31 cellular contexts compared by ENCODE assay signal in the genomic region with DNA sequence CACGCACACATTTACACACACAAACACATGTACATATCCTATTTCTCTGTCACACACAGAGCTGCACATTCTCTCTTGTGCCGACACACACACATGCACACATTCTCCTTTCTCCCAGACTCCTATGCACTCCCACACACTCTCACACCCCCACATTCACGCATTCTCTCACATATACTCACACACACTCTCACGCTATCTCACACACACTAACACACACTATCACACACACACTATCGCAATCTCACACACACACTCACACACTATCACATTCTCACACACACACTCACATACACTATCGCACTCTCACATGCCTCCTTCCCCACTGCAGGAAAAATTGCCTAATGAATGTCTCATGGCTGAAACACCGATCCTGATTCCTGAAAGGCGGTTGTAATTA.
"Had no signal": no experiment of that assay in that cellular context is flagged by ENCODE, and none has a peak within 500 bp of the region (broad histone marks: within the 10 kb centered on the region; RNA-seq: fewer than 3 reads in every experiment).

No MANE protein-coding gene starts in this region.

- DNase-seq: naive B cell; naive thymus-derived CD8-positive, alpha-beta T cell; nephron progenitor cell; occipital lobe; ovary; right cardiac atrium; spleen; stimulated activated CD4-positive, alpha-beta T cell treated with anti-CD3 and anti-CD28 coated beads, Interleukin-12 subunit alpha, Interleukin-12 subunit beta, amount 100 ng/mL, for 4 hours; stimulated activated CD4-positive, alpha-beta T cell treated with anti-CD3 and anti-CD28 coated beads, Interleukin-1b, Interleukin-23, amount 100 ng/mL, for 48 hours; stimulated activated CD4-positive, alpha-beta T cell treated with anti-CD3 and anti-CD28 coated beads, Interleukin-4, amount 100 ng/mL, for 1 hour; stimulated activated CD4-positive, alpha-beta T cell treated with anti-CD3 and anti-CD28 coated beads, Interleukin-4, amount 100 ng/mL, for 4 hours; stimulated activated CD8-positive, alpha-beta memory T cell treated with anti-CD3 and anti-CD28 coated beads, Interleukin-4, amount 100 ng/mL, for 48 hours; stimulated activated naive CD4-positive, alpha-beta T cell; stimulated activated naive CD8-positive, alpha-beta T cell treated with anti-CD3 and anti-CD28 coated beads, Interleukin-15, amount 100 ng/mL, for 72 hours; stimulated activated naive CD8-positive, alpha-beta T cell treated with anti-CD3 and anti-CD28 coated beads, Interleukin-15, Interleukin-2, amounts not matched to agents 100 U/mL and 50 U/mL, for 24 hours; substantia nigra; testis; tibial artery; transverse colon; upper lobe of right lung had no signal

- ATAC-seq: naive thymus-derived CD8-positive, alpha-beta T cell; right cardiac atrium; sciatic nerve; stimulated activated memory B cell treated with anti-CD40 and anti-IgM and Interleukin-4, amounts not matched to agents 10 μg/mL and 1 μg/mL and 100 μg/mL, for 72 hours; stimulated activated naive CD8-positive, alpha-beta T cell treated with anti-CD3 and anti-CD28 coated beads, Interleukin-15, amount 100 ng/mL, for 72 hours; stimulated activated naive CD8-positive, alpha-beta T cell treated with anti-CD3 and anti-CD28 coated beads, Interleukin-15, Interleukin-2, amounts not matched to agents 100 U/mL and 50 U/mL, for 24 hours; upper lobe of right lung had no signal

- H3K4me1 ChIP-seq: parathyroid adenoma, prostate gland, spleen, suprapubic skin, testis, tibial artery, upper lobe of right lung, vagina had no signal

- H3K4me3 Mint-ChIP-seq: naive B cell; naive thymus-derived CD8-positive, alpha-beta T cell; natural killer cell treated with Interleukin-12 subunit alpha and Interleukin-12 subunit beta and Interleukin-15 and Interleukin-18, amount 100 ng/mL, for 72 hours; nephron progenitor cell; neural crest cell; stimulated activated memory B cell treated with anti-CD40 and anti-IgM and Interleukin-4, amounts not matched to agents 10 μg/mL and 1 μg/mL and 100 μg/mL, for 72 hours; stimulated activated naive CD8-positive, alpha-beta T cell treated with anti-CD3 and anti-CD28 coated beads, Interleukin-15, amount 100 ng/mL, for 72 hours; type B pancreatic cell had no signal

- H3K27me3 ChIP-seq: ovary, spleen, suprapubic skin, testis, tibial artery, transverse colon, upper lobe of right lung, vagina had no signal

- H3K27ac ChIP-seq: ovary, parathyroid adenoma, prostate gland, skin epidermis, spleen, suprapubic skin, testis, tibial artery, transverse colon, upper lobe of right lung, vagina had no signal

- H3K36me3 ChIP-seq: ovary, prostate gland, spleen, suprapubic skin, tibial artery, transverse colon, upper lobe of right lung, vagina had no signal

- H3K9me3 ChIP-seq: ovary, prostate gland, testis, tibial artery, transverse colon, upper lobe of right lung, vagina had no signal

- H3K27me3 Mint-ChIP-seq: naive B cell; natural killer cell treated with Interleukin-12 subunit alpha and Interleukin-12 subunit beta and Interleukin-15 and Interleukin-18, amount 100 ng/mL, for 72 hours; stimulated activated memory B cell treated with anti-CD40 and anti-IgM and Interleukin-4, amounts not matched to agents 10 μg/mL and 1 μg/mL and 100 μg/mL, for 72 hours; stimulated activated naive CD8-positive, alpha-beta T cell treated with anti-CD3 and anti-CD28 coated beads, Interleukin-15, amount 100 ng/mL, for 72 hours had no signal

- H2AFZ ChIP-seq: parathyroid adenoma had no signal

- H3K4me2 ChIP-seq: smooth muscle cell had no signal

- H3K27ac Mint-ChIP-seq: naive B cell; naive thymus-derived CD8-positive, alpha-beta T cell; natural killer cell treated with Interleukin-12 subunit alpha and Interleukin-12 subunit beta and Interleukin-15 and Interleukin-18, amount 100 ng/mL, for 72 hours; nephron progenitor cell; stimulated activated memory B cell treated with anti-CD40 and anti-IgM and Interleukin-4, amounts not matched to agents 10 μg/mL and 1 μg/mL and 100 μg/mL, for 72 hours; stimulated activated naive CD8-positive, alpha-beta T cell treated with anti-CD3 and anti-CD28 coated beads, Interleukin-15, amount 100 ng/mL, for 72 hours; type B pancreatic cell had no signal

- H3K79me2 ChIP-seq: parathyroid adenoma had no signal

- H3K4me1 Mint-ChIP-seq: naive B cell; naive thymus-derived CD8-positive, alpha-beta T cell; nephron progenitor cell; neural crest cell; stimulated activated memory B cell treated with anti-CD40 and anti-IgM and Interleukin-4, amounts not matched to agents 10 μg/mL and 1 μg/mL and 100 μg/mL, for 72 hours; stimulated activated naive CD8-positive, alpha-beta T cell treated with anti-CD3 and anti-CD28 coated beads, Interleukin-15, amount 100 ng/mL, for 72 hours had no signal

- H3K9ac ChIP-seq: parathyroid adenoma had no signal

- H3K9me3 Mint-ChIP-seq: natural killer cell treated with Interleukin-12 subunit alpha and Interleukin-12 subunit beta and Interleukin-15 and Interleukin-18, amount 100 ng/mL, for 72 hours; nephron progenitor cell; neural crest cell; type B pancreatic cell had no signal

- H3K4me3 ChIP-seq: ovary, prostate gland, skin epidermis, smooth muscle cell, spleen, suprapubic skin, testis, tibial artery, transverse colon, upper lobe of right lung, vagina had no signal

- H3K36me3 Mint-ChIP-seq: naive B cell; naive thymus-derived CD8-positive, alpha-beta T cell; natural killer cell treated with Interleukin-12 subunit alpha and Interleukin-12 subunit beta and Interleukin-15 and Interleukin-18, amount 100 ng/mL, for 72 hours; stimulated activated memory B cell treated with anti-CD40 and anti-IgM and Interleukin-4, amounts not matched to agents 10 μg/mL and 1 μg/mL and 100 μg/mL, for 72 hours; type B pancreatic cell had no signal
